Comparison of ENCODE assay signal across 2 cellular contexts in the genomic region with DNA sequence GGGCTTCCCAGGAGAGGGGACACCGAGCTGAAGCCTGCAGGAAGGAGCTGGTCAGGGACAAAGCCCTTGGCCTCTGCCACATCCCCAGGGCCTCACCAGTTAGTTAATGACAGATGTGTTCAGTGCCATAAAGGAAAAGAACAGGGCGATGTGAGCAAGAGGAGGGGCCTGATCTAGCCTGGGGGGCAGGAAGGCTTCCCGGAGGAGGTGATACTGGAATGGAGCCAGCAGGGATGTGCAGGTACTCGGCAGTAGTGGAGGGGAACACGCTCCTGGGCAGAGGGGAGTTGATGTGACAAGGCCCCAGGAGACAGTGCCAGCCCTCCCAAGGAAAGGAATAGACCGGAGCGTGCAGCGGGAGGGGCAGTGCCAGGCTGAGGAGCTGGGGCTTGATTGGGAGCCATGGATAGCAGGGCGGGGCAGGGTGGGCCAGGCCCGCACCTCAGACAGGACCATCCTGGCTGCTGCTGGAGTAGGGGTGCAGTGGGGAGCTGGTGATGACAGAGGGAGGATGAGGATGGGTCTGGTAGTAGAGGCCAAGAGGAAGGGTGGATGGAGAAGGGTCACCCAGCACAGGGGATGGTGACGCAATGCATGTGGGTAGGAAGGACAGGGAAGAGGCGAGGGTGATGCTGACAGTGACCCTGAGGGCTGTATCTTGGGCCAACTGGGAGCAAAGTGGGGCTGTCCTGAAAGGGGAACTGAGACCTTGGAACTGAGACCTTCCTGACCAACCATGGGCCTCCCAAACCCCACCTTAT.
A peak's percentile ranks its signal among the peaks of the same experiment; 100 is the strongest.
TF ChIP-seq lines count a peak whose summit lies in the region.

No MANE protein-coding gene starts in this region.

TF ChIP-seq in K562, 482 proteins besides CTCF, POLR2A, EP300 and RAD21:
- TF ChIP-seq, protein P1, sequence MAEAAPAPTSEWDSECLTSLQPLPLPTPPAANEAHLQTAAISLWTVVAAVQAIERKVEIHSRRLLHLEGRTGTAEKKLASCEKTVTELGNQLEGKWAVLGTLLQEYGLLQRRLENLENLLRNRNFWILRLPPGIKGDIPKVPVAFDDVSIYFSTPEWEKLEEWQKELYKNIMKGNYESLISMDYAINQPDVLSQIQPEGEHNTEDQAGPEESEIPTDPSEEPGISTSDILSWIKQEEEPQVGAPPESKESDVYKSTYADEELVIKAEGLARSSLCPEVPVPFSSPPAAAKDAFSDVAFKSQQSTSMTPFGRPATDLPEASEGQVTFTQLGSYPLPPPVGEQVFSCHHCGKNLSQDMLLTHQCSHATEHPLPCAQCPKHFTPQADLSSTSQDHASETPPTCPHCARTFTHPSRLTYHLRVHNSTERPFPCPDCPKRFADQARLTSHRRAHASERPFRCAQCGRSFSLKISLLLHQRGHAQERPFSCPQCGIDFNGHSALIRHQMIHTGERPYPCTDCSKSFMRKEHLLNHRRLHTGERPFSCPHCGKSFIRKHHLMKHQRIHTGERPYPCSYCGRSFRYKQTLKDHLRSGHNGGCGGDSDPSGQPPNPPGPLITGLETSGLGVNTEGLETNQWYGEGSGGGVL (CRISPR knock-in tag; IDR thresholded peaks at IDR 0.05): no peak
- no peak for TF ChIP-seq ZBTB2 (IDR thresholded peaks at IDR 0.05)
- no peak for TF ChIP-seq FOXM1 (IDR thresholded peaks at IDR 0.05; ENCODE audit: low read depth)
- TF ChIP-seq FOXM1 (CRISPR knock-in tag; IDR thresholded peaks at IDR 0.05; ENCODE audit: low read depth): no peak
- no peak for TF ChIP-seq ZC3H11A (IDR thresholded peaks at IDR 0.05; ENCODE audit: low read depth, low read length)
- no peak for TF ChIP-seq CTBP1 (IDR thresholded peaks at IDR 0.05; ENCODE audit: borderline replicate concordance)
- TF ChIP-seq CREBBP (IDR thresholded peaks at IDR 0.05; ENCODE audit: low read depth, low read length): no peak
- no peak for TF ChIP-seq NFE2 (IDR thresholded peaks at IDR 0.05; ENCODE audit: low read depth)
- peak; percentile 71 for TF ChIP-seq ZFP36 (IDR thresholded peaks at IDR 0.05; ENCODE audit: low read depth, low read length, partially characterized antibody)
- TF ChIP-seq NEUROD1 (IDR thresholded peaks at IDR 0.05; ENCODE audit: borderline replicate concordance, low read depth, low read length, partially characterized antibody): no peak
- TF ChIP-seq BDP1 (IDR thresholded peaks at IDR 0.05; ENCODE audit: insufficient read depth, insufficient read length): no peak
- peak; percentile 36; the same call in 1 of the 2 replicates for TF ChIP-seq CEBPB (tag; IDR thresholded peaks at IDR 0.05)
- TF ChIP-seq NFIC (IDR thresholded peaks at IDR 0.05): peak; percentile 39
- no peak for TF ChIP-seq FUS (optimal IDR thresholded peaks at IDR 0.05; ENCODE audit: low read depth, low read length)
- TF ChIP-seq SAFB2 (IDR thresholded peaks at IDR 0.05; ENCODE audit: borderline replicate concordance, low read depth, low read length, severe bottlenecking): no peak
- TF ChIP-seq SAP30 (IDR thresholded peaks at IDR 0.05; ENCODE audit: borderline replicate concordance, insufficient read depth, low read depth, low read length, poor library complexity, severe bottlenecking): no peak
- TF ChIP-seq NELFE (IDR thresholded peaks at IDR 0.05; ENCODE audit: insufficient read depth, insufficient read length): no peak
- TF ChIP-seq ETS2 (tag; IDR thresholded peaks at IDR 0.05; ENCODE audit: borderline replicate concordance, poor library complexity, severe bottlenecking): no peak
- TF ChIP-seq ZNF592 (IDR thresholded peaks at IDR 0.05): no peak
- no peak for TF ChIP-seq RFX5 (IDR thresholded peaks at IDR 0.05; ENCODE audit: low read depth, low read length)
- TF ChIP-seq DLX4 (CRISPR knock-in tag; IDR thresholded peaks at IDR 0.05): no peak

TF ChIP-seq in SK-N-SH, 30 proteins besides CTCF, POLR2A, EP300 and RAD21:
- TF ChIP-seq, protein P2, sequence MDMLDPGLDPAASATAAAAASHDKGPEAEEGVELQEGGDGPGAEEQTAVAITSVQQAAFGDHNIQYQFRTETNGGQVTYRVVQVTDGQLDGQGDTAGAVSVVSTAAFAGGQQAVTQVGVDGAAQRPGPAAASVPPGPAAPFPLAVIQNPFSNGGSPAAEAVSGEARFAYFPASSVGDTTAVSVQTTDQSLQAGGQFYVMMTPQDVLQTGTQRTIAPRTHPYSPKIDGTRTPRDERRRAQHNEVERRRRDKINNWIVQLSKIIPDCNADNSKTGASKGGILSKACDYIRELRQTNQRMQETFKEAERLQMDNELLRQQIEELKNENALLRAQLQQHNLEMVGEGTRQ (IDR thresholded peaks at IDR 0.05; ENCODE audit: borderline replicate concordance, low read depth, low read length): no peak
